In genomic region chr5:54881286-54882005, GRCh38 we compare ENCODE assay signal across 15 cellular contexts.
DNase-seq lines count a peak whose midpoint lies in the region; ATAC-seq and TF ChIP-seq lines count a peak whose summit lies in the region.
"Had no signal": no experiment of that assay in that cellular context is flagged by ENCODE, and none has a peak within 500 bp of the region (broad histone marks: within the 10 kb centered on the region; RNA-seq: fewer than 3 reads in every experiment).

No MANE protein-coding gene starts in this region.

- no peak overlapping the region for H3K27ac Mint-ChIP-seq in CD4-positive, alpha-beta memory T cell
- H3K27ac Mint-ChIP-seq in activated T-helper 17 cell treated with anti-CD3 and anti-CD28 coated beads, Interleukin-2, amount 50 U/mL, for 72 hours, result peak overlapping the region; percentile 42
- H3K27ac Mint-ChIP-seq: neural progenitor cell had no signal

- H3K27me3 Mint-ChIP-seq in CD4-positive, alpha-beta memory T cell, result peaks cover 38 to 48% of the 10 kb centered on the region in 2 donors
- peaks cover 50% of the 10 kb centered on the region for H3K27me3 Mint-ChIP-seq in activated T-helper 17 cell treated with anti-CD3 and anti-CD28 coated beads, Interleukin-2, amount 50 U/mL, for 72 hours

- H3K4me1 ChIP-seq in CD4-positive, alpha-beta memory T cell (ENCODE audit: insufficient read depth, low read length), result no peaks in the 10 kb centered on the region
- peaks cover 4% of the 10 kb centered on the region for H3K4me1 ChIP-seq in testis

- POLR2A ChIA-PET in CD4-positive, alpha-beta memory T cell (lab: Charles Lee; ENCODE audit: partially characterized antibody), result no interaction called here

- H3K9me3 ChIP-seq in CD4-positive, alpha-beta memory T cell (ENCODE audit: control insufficient read depth in 1 of 2, low read length in 2 of 2), result no peaks in the 10 kb centered on the region
- H3K9me3 ChIP-seq in testis, result no peaks in the 10 kb centered on the region
- H3K9me3 ChIP-seq: lower lobe of right lung, uterus had no signal

- H3K9me3 Mint-ChIP-seq in CD4-positive, alpha-beta memory T cell, result peaks cover 0 to 8% (median 0%) of the 10 kb centered on the region in 8 donors
- no peaks in the 10 kb centered on the region for H3K9me3 Mint-ChIP-seq in activated T-helper 17 cell treated with anti-CD3 and anti-CD28 coated beads, Interleukin-2, amount 50 U/mL, for 72 hours

- H3K4me3 Mint-ChIP-seq in CD4-positive, alpha-beta memory T cell, result no peak overlapping the region
- H3K4me3 Mint-ChIP-seq in activated T-helper 17 cell treated with anti-CD3 and anti-CD28 coated beads, Interleukin-2, amount 50 U/mL, for 72 hours, result no peak overlapping the region
- H3K4me3 Mint-ChIP-seq: neural progenitor cell had no signal

- peaks cover 0 to 8% of the 10 kb centered on the region in 2 donors for H3K36me3 Mint-ChIP-seq in CD4-positive, alpha-beta memory T cell
- H3K36me3 Mint-ChIP-seq in activated T-helper 17 cell treated with anti-CD3 and anti-CD28 coated beads, Interleukin-2, amount 50 U/mL, for 72 hours (ENCODE audit: low read depth), result peaks cover 6% of the 10 kb centered on the region

- 75 to 80% methylated on average over 5 of the region's 5 CpGs for WGBS in testis, 2 donors

- ATAC-seq in activated T-helper 17 cell treated with anti-CD3 and anti-CD28 coated beads, Interleukin-2, amount 50 U/mL, for 72 hours (replicated peaks), result peak; percentile 93
- ATAC-seq in HG03354 (IDR thresholded peaks at IDR 0.05; ENCODE audit: poor library complexity, severe bottlenecking, unreplicated experiment), result no peak
- ATAC-seq: lower lobe of right lung had no signal

- intact Hi-C loops in CD4-positive, alpha-beta memory T cell (cut with micrococcal nuclease), result no loop called here
- intact Hi-C loops in testis (cut with DNase I; ENCODE audit: low total_unique reads), result no loop called here

- H3K27ac ChIP-seq in CD4-positive, alpha-beta memory T cell (ENCODE audit: low read depth, low read length), result no peak overlapping the region
- no peak overlapping the region for H3K27ac ChIP-seq in testis
- H3K27ac ChIP-seq: brain microvascular endothelial cell, HL-60, lower lobe of right lung, neural progenitor cell, PC-9, uterus had no signal

- CTCF ChIA-PET in CD4-positive, alpha-beta memory T cell (lab: Charles Lee; ENCODE audit: partially characterized antibody), result interaction anchor here (1.4 kb wide), 1 partner anchor 14 kb away, joined by 3 read pairs; no protein-coding TSS in a partner anchor

- DNase-seq in CD4-positive, alpha-beta memory T cell, result peak in 3 of 5 donors; percentile 7 to 43 (median 16)
- DNase-seq in H4 (ENCODE audit: low spot score) (peak; percentile 79), myocyte (ENCODE audit: low read depth) (peak; percentile 83), DMS 273 (lab: John Stamatoyannopoulos, UW; ENCODE audit: unreplicated experiment) (no peak), testis (no peak)
- DNase-seq: brain microvascular endothelial cell, DMS153, lower lobe of right lung, NCI-H510A, PC-9, uterus had no signal

- H3K27me3 ChIP-seq in CD4-positive, alpha-beta memory T cell (ENCODE audit: insufficient read depth, low read length), result peaks cover 26% of the 10 kb centered on the region
- no peaks in the 10 kb centered on the region for H3K27me3 ChIP-seq in testis
- H3K27me3 ChIP-seq: uterus had no signal

- H3K4me3 ChIP-seq in CD4-positive, alpha-beta memory T cell (ENCODE audit: low read length in 2 of 2), result no peak overlapping the region
- H3K4me3 ChIP-seq in testis, result no peak overlapping the region
- H3K4me3 ChIP-seq: lower lobe of right lung, neural progenitor cell, PC-9, uterus had no signal

- no peak for TF ChIP-seq POLR2A in testis (IDR thresholded peaks at IDR 0.05)

- no peaks in the 10 kb centered on the region for H3K36me3 ChIP-seq in CD4-positive, alpha-beta memory T cell (ENCODE audit: insufficient read depth, low read length)
- H3K36me3 ChIP-seq in testis (ENCODE audit: low read depth, missing control alignments), result no peaks in the 10 kb centered on the region
- H3K36me3 ChIP-seq: brain microvascular endothelial cell, lower lobe of right lung, neural progenitor cell, uterus had no signal

- no peak for TF ChIP-seq CTCF in testis (IDR thresholded peaks at IDR 0.05)

- H3K4me1 Mint-ChIP-seq in CD4-positive, alpha-beta memory T cell, result peaks cover 5 to 9% (median 7%) of the 10 kb centered on the region in 4 donors
- H3K4me1 Mint-ChIP-seq in activated T-helper 17 cell treated with anti-CD3 and anti-CD28 coated beads, Interleukin-2, amount 50 U/mL, for 72 hours, result peaks cover 7% of the 10 kb centered on the region

Comparison
In these comparisons a context has a peak if more than half of its experiments do, and no peak if none do; other contexts are left out.
1. DNase-seq: peak in CD4-positive, alpha-beta memory T cell (3 of 5), H4 (single experiment) and myocyte (single experiment); none in DMS 273 (single experiment) and testis (single experiment).